In the genomic region with DNA sequence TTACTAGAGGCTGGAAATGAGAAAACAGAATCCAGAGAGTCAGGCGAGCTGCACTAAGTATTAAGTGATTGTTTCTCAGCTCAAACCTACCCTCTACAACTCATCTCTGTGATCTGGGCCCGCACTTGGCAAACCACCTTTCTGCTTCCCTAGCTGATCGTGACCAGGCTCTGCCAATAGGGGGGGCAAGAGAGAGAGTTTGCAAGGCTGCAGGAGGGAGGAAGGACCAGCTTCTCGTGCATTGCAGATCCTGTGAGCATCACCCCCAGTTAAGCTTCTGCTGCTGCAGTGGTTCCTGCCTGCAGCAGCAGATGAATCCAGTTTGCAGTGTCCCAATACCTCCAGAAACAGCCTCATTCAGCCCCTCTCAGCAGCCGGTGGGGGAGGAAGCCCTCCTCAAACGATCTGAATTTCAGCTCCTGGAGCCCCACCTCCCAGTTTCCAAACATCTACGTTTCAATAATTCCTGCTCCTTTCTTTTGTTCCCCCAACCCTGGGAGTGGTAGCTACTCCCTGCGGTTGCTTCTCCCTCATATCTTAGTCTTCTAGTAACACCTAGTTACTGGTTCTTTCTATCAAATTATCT, we compare ENCODE assay signal across 1 cellular context.
TF ChIP-seq lines count a peak whose summit lies in the region.

No MANE protein-coding gene starts in this region.

TF ChIP-seq in K562, 482 proteins besides CTCF, POLR2A, EP300 and RAD21:
- no peak for TF ChIP-seq FOXK1 (CRISPR knock-in tag; IDR thresholded peaks at IDR 0.05; ENCODE audit: borderline replicate concordance)
- TF ChIP-seq, protein P1, sequence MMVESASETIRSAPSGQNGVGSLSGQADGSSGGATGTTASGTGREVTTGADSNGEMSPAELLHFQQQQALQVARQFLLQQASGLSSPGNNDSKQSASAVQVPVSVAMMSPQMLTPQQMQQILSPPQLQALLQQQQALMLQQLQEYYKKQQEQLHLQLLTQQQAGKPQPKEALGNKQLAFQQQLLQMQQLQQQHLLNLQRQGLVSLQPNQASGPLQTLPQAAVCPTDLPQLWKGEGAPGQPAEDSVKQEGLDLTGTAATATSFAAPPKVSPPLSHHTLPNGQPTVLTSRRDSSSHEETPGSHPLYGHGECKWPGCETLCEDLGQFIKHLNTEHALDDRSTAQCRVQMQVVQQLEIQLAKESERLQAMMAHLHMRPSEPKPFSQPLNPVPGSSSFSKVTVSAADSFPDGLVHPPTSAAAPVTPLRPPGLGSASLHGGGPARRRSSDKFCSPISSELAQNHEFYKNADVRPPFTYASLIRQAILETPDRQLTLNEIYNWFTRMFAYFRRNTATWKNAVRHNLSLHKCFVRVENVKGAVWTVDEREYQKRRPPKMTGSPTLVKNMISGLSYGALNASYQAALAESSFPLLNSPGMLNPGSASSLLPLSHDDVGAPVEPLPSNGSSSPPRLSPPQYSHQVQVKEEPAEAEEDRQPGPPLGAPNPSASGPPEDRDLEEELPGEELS (CRISPR knock-in tag; IDR thresholded peaks at IDR 0.05; ENCODE audit: borderline replicate concordance) = no peak
- TF ChIP-seq RBBP5 (IDR thresholded peaks at IDR 0.05; ENCODE audit: borderline replicate concordance, insufficient read depth, low read length, poor library complexity, severe bottlenecking) = no peak
- no peak for TF ChIP-seq NR3C1 (CRISPR knock-in tag; IDR thresholded peaks at IDR 0.05)
- peak; percentile 70; the same call in 1 of the 2 replicates for TF ChIP-seq XRCC5 (IDR thresholded peaks at IDR 0.05; ENCODE audit: low read depth, low read length)
- peak; percentile 58; the same call in 1 of the 2 replicates for TF ChIP-seq SMC3 (conservative IDR thresholded peaks at IDR 0.05; ENCODE audit: insufficient read depth, low read depth, low read length)
- no peak for TF ChIP-seq ZNF280B (CRISPR knock-in tag; IDR thresholded peaks at IDR 0.05)
- no peak for TF ChIP-seq USF1 (CRISPR knock-in tag; IDR thresholded peaks at IDR 0.05)
- no peak for TF ChIP-seq MTF1 (CRISPR knock-in tag; IDR thresholded peaks at IDR 0.05; ENCODE audit: borderline replicate concordance)
- TF ChIP-seq CTBP1 (IDR thresholded peaks at IDR 0.05; ENCODE audit: borderline replicate concordance) = peak; percentile 37; the same call in 1 of the 2 replicates
- no peak for TF ChIP-seq ZFPM2 (CRISPR knock-in tag; IDR thresholded peaks at IDR 0.05)
- no peak for TF ChIP-seq ZNF586 (CRISPR knock-in tag; conservative IDR thresholded peaks at IDR 0.05)
- no peak for TF ChIP-seq MXI1 (IDR thresholded peaks at IDR 0.05; ENCODE audit: low read depth, low read length)
- no peak for TF ChIP-seq HMG20B (CRISPR knock-in tag; IDR thresholded peaks at IDR 0.05)
- no peak for TF ChIP-seq HIVEP1 (CRISPR knock-in tag; IDR thresholded peaks at IDR 0.05)
- no peak for TF ChIP-seq ZNF436 (CRISPR knock-in tag; IDR thresholded peaks at IDR 0.05)
- TF ChIP-seq POLR3G (IDR thresholded peaks at IDR 0.05; ENCODE audit: extremely low read depth, insufficient read length, insufficient replicate concordance) = no peak
- TF ChIP-seq CREM (IDR thresholded peaks at IDR 0.05; ENCODE audit: low read depth) = peak; percentile 43; the same call in 1 of the 2 replicates
- 0 out of 2 replicates have a peak, but pooled peaks have one; percentile 29 for TF ChIP-seq SMARCA4 (IDR thresholded peaks at IDR 0.05)
- no peak for TF ChIP-seq NFXL1 (CRISPR knock-in tag; IDR thresholded peaks at IDR 0.05)
- no peak for TF ChIP-seq ZNF583 (CRISPR knock-in tag; IDR thresholded peaks at IDR 0.05)
- TF ChIP-seq ARID2 (IDR thresholded peaks at IDR 0.05) = 0 out of 2 replicates have a peak, but pooled peaks have one; percentile 24
- no peak for TF ChIP-seq ZBTB49 (CRISPR knock-in tag; IDR thresholded peaks at IDR 0.05; ENCODE audit: borderline replicate concordance)
- no peak for TF ChIP-seq TCFL5 (CRISPR knock-in tag; conservative IDR thresholded peaks at IDR 0.05)
- TF ChIP-seq KLF16 (IDR thresholded peaks at IDR 0.05) = 0 out of 2 replicates have a peak, but pooled peaks have one; percentile 33
- TF ChIP-seq MED1 (CRISPR knock-in tag; IDR thresholded peaks at IDR 0.05; ENCODE audit: borderline replicate concordance) = no peak
